Comparison of ENCODE assay signal across 36 cellular contexts in the genomic region with DNA sequence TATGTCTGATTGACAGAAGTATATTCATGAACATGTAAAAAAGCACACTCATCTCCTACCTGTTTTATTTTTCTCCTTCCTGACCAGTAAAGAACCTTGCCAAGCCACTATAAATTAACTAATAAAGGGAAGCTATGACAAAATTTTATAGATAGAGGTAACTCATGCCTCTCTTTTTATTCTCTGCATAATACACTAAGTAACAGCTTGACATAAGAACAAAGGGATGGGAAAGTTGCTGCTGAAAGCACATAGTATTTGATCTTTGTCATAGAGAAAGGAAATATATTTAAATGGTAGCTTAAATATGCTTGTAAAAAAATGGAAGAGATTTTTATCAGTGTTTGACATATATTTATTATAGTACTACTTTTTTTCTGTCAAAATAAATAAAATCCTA.
"Had no signal": no experiment of that assay in that cellular context is flagged by ENCODE, and none has a peak within 500 bp of the region (broad histone marks: within the 10 kb centered on the region; RNA-seq: fewer than 3 reads in every experiment).

No MANE protein-coding gene starts in this region.

- H3K27me3 ChIP-seq: adrenal gland, ascending aorta, body of pancreas, brain microvascular endothelial cell, breast epithelium, cardiac muscle cell had no signal

- H3K27ac ChIP-seq: adrenal gland, ascending aorta, body of pancreas, brain microvascular endothelial cell, breast epithelium, cardiac muscle cell had no signal

- ATAC-seq: activated naive CD8-positive, alpha-beta T cell treated with anti-CD3 and anti-CD28 coated beads, Interleukin-2, amount 50 U/mL, for 24 hours; activated T-cell treated with anti-CD3 and anti-CD28 coated beads, Interleukin-2, amount 50 U/mL, for 4 hours; activated T-cell treated with anti-CD3 and anti-CD28 coated beads, Interleukin-2, amount 50 U/mL, for 72 hours; activated T-helper 17 cell treated with anti-CD3 and anti-CD28 coated beads, Interleukin-2, amount 50 U/mL, for 72 hours; body of pancreas had no signal

- H3K9me3 Mint-ChIP-seq: activated naive CD4-positive, alpha-beta T cell treated with anti-CD3 and anti-CD28 coated beads, Interleukin-2, amount 10 ng/mL, durations not matched to agents 7 days and 5 days; brain had no signal

- H3K4me1 ChIP-seq: adrenal gland, ascending aorta, body of pancreas, breast epithelium had no signal

- H3K36me3 Mint-ChIP-seq: activated naive CD4-positive, alpha-beta T cell treated with anti-CD3 and anti-CD28 coated beads, Interleukin-2, amount 10 ng/mL, durations not matched to agents 7 days and 5 days; activated naive CD4-positive, alpha-beta T cell treated with anti-CD3 and anti-CD28 coated beads, Interleukin-2, amount 50 U/mL, for 24 hours; activated naive CD8-positive, alpha-beta T cell; activated naive CD8-positive, alpha-beta T cell treated with anti-CD3 and anti-CD28 coated beads for 36 hours; activated naive CD8-positive, alpha-beta T cell treated with anti-CD3 and anti-CD28 coated beads, Interleukin-2, amount 10 ng/mL, durations not matched to agents 7 days and 5 days; brain had no signal

- H3K36me3 ChIP-seq: adrenal gland, ascending aorta, brain microvascular endothelial cell, breast epithelium, cardiac muscle cell had no signal

- H3K4me3 ChIP-seq: adrenal gland, ascending aorta, body of pancreas, breast epithelium, cardiac muscle cell had no signal

- DNase-seq: activated effector memory CD4-positive, alpha-beta T cell treated with anti-CD3 and anti-CD28 coated beads, Interleukin-2, amount 50 U/mL, for 16 hours; activated effector memory CD4-positive, alpha-beta T cell treated with Interleukin-2 at 50 U/mL for 16 hours; activated gamma-delta T cell; activated gamma-delta T cell treated with Interleukin-2 at 50 U/mL for 16 hours; activated naive CD4-positive, alpha-beta T cell; activated naive CD4-positive, alpha-beta T cell treated with anti-CD3 and anti-CD28 coated beads for 36 hours; activated naive CD4-positive, alpha-beta T cell treated with anti-CD3 and anti-CD28 coated beads, Interleukin-2, amount 10 ng/mL, durations not matched to agents 7 days and 5 days; activated naive CD4-positive, alpha-beta T cell treated with anti-CD3 and anti-CD28 coated beads, Interleukin-2, amount 50 U/mL, for 16 hours; activated naive CD4-positive, alpha-beta T cell treated with Interleukin-2 at 50 U/mL for 16 hours; activated naive CD8-positive, alpha-beta T cell treated with anti-CD3 and anti-CD28 coated beads for 36 hours; activated naive CD8-positive, alpha-beta T cell treated with anti-CD3 and anti-CD28 coated beads, Interleukin-2, amount 10 ng/mL, durations not matched to agents 7 days and 5 days; activated naive CD8-positive, alpha-beta T cell treated with anti-CD3 and anti-CD28 coated beads, Interleukin-2, amount 50 U/mL, for 24 hours; activated T-cell treated with anti-CD3 and anti-CD28 coated beads, Interleukin-2, amount 50 U/mL, for 1 hour; activated T-cell treated with anti-CD3 and anti-CD28 coated beads, Interleukin-2, amount 50 U/mL, for 24 hours; activated T-cell treated with anti-CD3 and anti-CD28 coated beads, Interleukin-2, amount 50 U/mL, for 4 hours; activated T-cell treated with anti-CD3 and anti-CD28 coated beads, Interleukin-2, amount 50 U/mL, for 48 hours; activated T-cell treated with anti-CD3 and anti-CD28 coated beads, Interleukin-2, amount 50 U/mL, for 72 hours; adrenal gland; amniotic stem cell; amygdala; anterior cingulate cortex; aorta; body of pancreas; brain microvascular endothelial cell; caudate nucleus; central memory CD4-positive, alpha-beta T cell; cerebellar nuclear complex had no signal

- H3K27ac Mint-ChIP-seq: activated naive CD4-positive, alpha-beta T cell treated with anti-CD3 and anti-CD28 coated beads for 36 hours; activated naive CD4-positive, alpha-beta T cell treated with anti-CD3 and anti-CD28 coated beads, Interleukin-2, amount 10 ng/mL, durations not matched to agents 7 days and 5 days; activated naive CD4-positive, alpha-beta T cell treated with anti-CD3 and anti-CD28 coated beads, Interleukin-2, amount 50 U/mL, for 24 hours; activated naive CD8-positive, alpha-beta T cell; activated naive CD8-positive, alpha-beta T cell treated with anti-CD3 and anti-CD28 coated beads for 36 hours; activated naive CD8-positive, alpha-beta T cell treated with anti-CD3 and anti-CD28 coated beads, Interleukin-2, amount 10 ng/mL, durations not matched to agents 7 days and 5 days; activated naive CD8-positive, alpha-beta T cell treated with anti-CD3 and anti-CD28 coated beads, Interleukin-2, amount 50 U/mL, for 24 hours; activated T-cell treated with anti-CD3 and anti-CD28 coated beads, Interleukin-2, amount 50 U/mL, for 24 hours; activated T-cell treated with anti-CD3 and anti-CD28 coated beads, Interleukin-2, amount 50 U/mL, for 72 hours; activated T-helper 1 cell treated with anti-CD3 and anti-CD28 coated beads, Interleukin-12 subunit alpha, Interleukin-12 subunit beta, Interleukin-2, Interleukin-4 antibody, amounts not matched to agents 30 ng/mL and 10 ng/mL and 1 ng/mL, durations not matched to agents 14 hours and 24 hours and 36 hours; activated T-helper 17 cell treated with anti-CD3 and anti-CD28 coated beads, Interleukin-2, amount 50 U/mL, for 72 hours; activated T-helper 2 cell treated with anti-CD3 and anti-CD28 coated beads, Interferon-gamma antibody, Interleukin-2, Interleukin-4, amounts not matched to agents 10 μg/mL and 5 μg/mL and 100 μg/mL, durations not matched to agents 14 hours and 24 hours and 36 hours; brain had no signal

- H3K9me3 ChIP-seq: adrenal gland, ascending aorta, body of pancreas, breast epithelium had no signal
